In the genomic region with DNA sequence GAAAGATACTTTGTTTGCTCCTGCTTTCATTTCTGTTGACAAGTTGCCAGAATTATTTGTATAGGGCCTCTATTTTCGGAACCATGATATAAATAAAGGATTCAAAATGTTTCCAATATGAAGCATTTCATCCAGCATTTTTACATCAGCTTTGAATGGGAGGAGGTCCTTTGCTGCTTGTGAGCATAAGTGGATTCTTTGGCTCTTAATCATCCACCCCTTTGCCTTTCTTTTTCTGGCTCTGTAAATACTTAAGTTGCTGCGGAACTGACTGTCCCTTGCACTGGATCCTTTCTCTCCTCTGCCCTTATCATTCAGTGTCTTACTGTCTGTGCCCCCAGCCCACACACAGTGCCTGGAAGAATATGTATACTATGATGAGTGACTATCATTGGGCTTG, we compare ENCODE assay signal across 11 cellular contexts.
DNase-seq lines count a peak whose midpoint lies in the region; ATAC-seq and TF ChIP-seq lines count a peak whose summit lies in the region.
"Had no signal": no experiment of that assay in that cellular context is flagged by ENCODE, and none has a peak within 500 bp of the region (broad histone marks: within the 10 kb centered on the region; RNA-seq: fewer than 3 reads in every experiment).

No MANE protein-coding gene starts in this region.

- peaks cover 5% of the 10 kb centered on the region for H3K36me3 Mint-ChIP-seq in activated CD4-positive, alpha-beta T cell treated with anti-CD3 and anti-CD28 coated beads, Interleukin-2, amount 10 ng/mL, durations not matched to agents 24 days and 14 days (ENCODE audit: low read depth)
- peaks cover 2% of the 10 kb centered on the region for H3K36me3 Mint-ChIP-seq in T-helper 17 cell (ENCODE audit: low read depth)

- H3K36me3 ChIP-seq in upper lobe of right lung, result no peaks in the 10 kb centered on the region

- intact Hi-C loops in activated CD4-positive, alpha-beta T cell treated with anti-CD3 and anti-CD28 coated beads, Interleukin-2, amount 10 ng/mL, durations not matched to agents 24 days and 14 days (cut with micrococcal nuclease), result no loop called here
- intact Hi-C loops in upper lobe of right lung (cut with DNase I), result no loop called here

- no peak overlapping the region for H3K4me3 Mint-ChIP-seq in activated CD4-positive, alpha-beta T cell treated with anti-CD3 and anti-CD28 coated beads, Interleukin-2, amount 10 ng/mL, durations not matched to agents 24 days and 14 days
- H3K4me3 Mint-ChIP-seq in T-helper 17 cell, result peak overlapping the region; percentile 45

- peaks cover 20% of the 10 kb centered on the region for H3K4me1 ChIP-seq in upper lobe of right lung

- H3K27ac ChIP-seq in upper lobe of right lung, result no peak overlapping the region
- H3K27ac ChIP-seq: epithelial cell of prostate had no signal

- no peak for TF ChIP-seq CTCF in upper lobe of right lung (IDR thresholded peaks at IDR 0.05)

- peak overlapping the region; percentile 34 for H3K27ac Mint-ChIP-seq in activated CD4-positive, alpha-beta T cell treated with anti-CD3 and anti-CD28 coated beads, Interleukin-2, amount 10 ng/mL, durations not matched to agents 24 days and 14 days
- H3K27ac Mint-ChIP-seq in T-helper 17 cell, result peak overlapping the region; percentile 43

- peaks cover 13% of the 10 kb centered on the region for H3K4me1 Mint-ChIP-seq in activated CD4-positive, alpha-beta T cell treated with anti-CD3 and anti-CD28 coated beads, Interleukin-2, amount 10 ng/mL, durations not matched to agents 24 days and 14 days
- peaks cover 34% of the 10 kb centered on the region for H3K4me1 Mint-ChIP-seq in T-helper 17 cell

- no peaks in the 10 kb centered on the region for H3K27me3 Mint-ChIP-seq in activated CD4-positive, alpha-beta T cell treated with anti-CD3 and anti-CD28 coated beads, Interleukin-2, amount 10 ng/mL, durations not matched to agents 24 days and 14 days
- H3K27me3 Mint-ChIP-seq in T-helper 17 cell, result no peaks in the 10 kb centered on the region

- DNase-seq in activated CD4-positive, alpha-beta T cell treated with anti-CD3 and anti-CD28 coated beads, Interleukin-2, amount 10 ng/mL, durations not matched to agents 24 days and 14 days, result peak; percentile 53
- no peak for DNase-seq in activated CD4-positive, alpha-beta T cell treated with anti-CD3 and anti-CD28 coated beads, Interleukin-2, amount 50 U/mL, for 4 hours
- DNase-seq in T-helper 17 cell, result no peak
- DNase-seq in glomerular visceral epithelial cell (ENCODE audit: extremely low spot score), result peak; percentile 53
- no peak for DNase-seq in upper lobe of right lung
- DNase-seq in cerebellar cortex (ENCODE audit: low spot score), result no peak
- DNase-seq in NK-92 treated with Interleukin-12 subunit alpha and Interleukin-12 subunit beta, amount 100 ng/mL, for 24 hours (lab: John Stamatoyannopoulos, UW), result no peak
- no peak for DNase-seq in HK-2 (ENCODE audit: unreplicated experiment)
- DNase-seq: 8988T, NCI-H524 had no signal

- H3K9me3 ChIP-seq in T-helper 17 cell (ENCODE audit: control insufficient read depth, low read length, poor library complexity, severe bottlenecking) (no peaks in the 10 kb centered on the region), upper lobe of right lung (no peaks in the 10 kb centered on the region)

- H3K9me3 Mint-ChIP-seq in activated CD4-positive, alpha-beta T cell treated with anti-CD3 and anti-CD28 coated beads, Interleukin-2, amount 10 ng/mL, durations not matched to agents 24 days and 14 days, result no peaks in the 10 kb centered on the region

- H3K27me3 ChIP-seq in upper lobe of right lung, result no peaks in the 10 kb centered on the region

- ATAC-seq in T-helper 17 cell (no peak), upper lobe of right lung (peak; percentile 86)

- H3K4me3 ChIP-seq in upper lobe of right lung, result no peak overlapping the region

Comparison
In these comparisons a context has a peak if more than half of its experiments do, and no peak if none do; other contexts are left out.
1. DNase-seq: peak in activated CD4-positive, alpha-beta T cell treated with anti-CD3 and anti-CD28 coated beads, Interleukin-2, amount 10 ng/mL, durations not matched to agents 24 days and 14 days (single experiment) and glomerular visceral epithelial cell (single experiment); none in activated CD4-positive, alpha-beta T cell treated with anti-CD3 and anti-CD28 coated beads, Interleukin-2, amount 50 U/mL, for 4 hours (0 of 2), T-helper 17 cell (0 of 3), upper lobe of right lung (single experiment), cerebellar cortex (single experiment), NK-92 treated with Interleukin-12 subunit alpha and Interleukin-12 subunit beta, amount 100 ng/mL, for 24 hours (single experiment) and HK-2 (single experiment).